ENCODE assay signal across 8 cellular contexts in genomic region chr4:104860227-104861123, GRCh38.
DNase-seq lines count a peak whose midpoint lies in the region; ATAC-seq and TF ChIP-seq lines count a peak whose summit lies in the region.

No MANE protein-coding gene starts in this region.

- H3K79me2 ChIP-seq in DND-41 (ENCODE audit: insufficient read depth, low read length): no peaks in the 10 kb centered on the region

- H4K20me1 ChIP-seq in DND-41 (ENCODE audit: insufficient read depth, low read length): no peaks in the 10 kb centered on the region

- ATAC-seq in DND-41 (ENCODE audit: insufficient read depth, low read depth) (peak; percentile 79), GM21390 (IDR thresholded peaks at IDR 0.05; ENCODE audit: unreplicated experiment) (peak; percentile 87), foreskin keratinocyte (peak; percentile 78), HG03139 (IDR thresholded peaks at IDR 0.05; ENCODE audit: unreplicated experiment) (no peak)

- no peaks in the 10 kb centered on the region for H3K4me1 ChIP-seq in DND-41 (ENCODE audit: insufficient read depth, low read length)
- H3K4me1 ChIP-seq in foreskin keratinocyte: no peaks in the 10 kb centered on the region

- no peaks in the 10 kb centered on the region for H3K9me3 ChIP-seq in DND-41 (ENCODE audit: insufficient read depth, low read length, severe bottlenecking)

- H3K9ac ChIP-seq in DND-41 (ENCODE audit: low read depth, low read length): no peak overlapping the region

- no peak overlapping the region for H3K27ac ChIP-seq in DND-41 (ENCODE audit: low read length)
- H3K27ac ChIP-seq in foreskin keratinocyte: no peak overlapping the region

- DNase-seq in DND-41 (peak; percentile 61), HT-29 (ENCODE audit: low spot score) (peak; percentile 87), NCI-H82 (lab: John Stamatoyannopoulos, UW) (peak; percentile 94), activated T-cell treated with anti-CD3 and anti-CD28 coated beads for 48 hours (ENCODE audit: low read depth) (peak; percentile 12), foreskin keratinocyte (peak; percentile 27 to 68), occipital lobe (lab: John Stamatoyannopoulos, UW) (peak; percentile 42)

- H3K4me3 ChIP-seq in DND-41 (ENCODE audit: low read depth in 1 of 2, low read length in 2 of 2): no peak overlapping the region

- H2AFZ ChIP-seq in DND-41 (ENCODE audit: low read depth, low read length): no peak overlapping the region

- H3K36me3 ChIP-seq in DND-41 (ENCODE audit: insufficient read depth, low read length): no peaks in the 10 kb centered on the region

- no peak overlapping the region for H3K4me2 ChIP-seq in DND-41 (ENCODE audit: insufficient read depth, low read length)

- peak; percentile 91 for TF ChIP-seq CTCF in DND-41 (IDR thresholded peaks at IDR 0.05; ENCODE audit: borderline replicate concordance, extremely low read depth, low read length, poor library complexity, severe bottlenecking)
- TF ChIP-seq CTCF in foreskin keratinocyte (conservative IDR thresholded peaks at IDR 0.05): peak; percentile 93

- H3K27me3 ChIP-seq in DND-41 (ENCODE audit: insufficient read depth, low read length, poor library complexity) (no peaks in the 10 kb centered on the region), foreskin keratinocyte (no peaks in the 10 kb centered on the region)

Comparison
In these comparisons a context has a peak if more than half of its experiments do, and no peak if none do; other contexts are left out.
1. DNase-seq: peak in every context shown above with its lines; median percentile 94 in NCI-H82; 87 in HT-29; 61 in DND-41; 48 in foreskin keratinocyte; 42 in occipital lobe; 12 in activated T-cell treated with anti-CD3 and anti-CD28 coated beads for 48 hours.